In the genomic region with DNA sequence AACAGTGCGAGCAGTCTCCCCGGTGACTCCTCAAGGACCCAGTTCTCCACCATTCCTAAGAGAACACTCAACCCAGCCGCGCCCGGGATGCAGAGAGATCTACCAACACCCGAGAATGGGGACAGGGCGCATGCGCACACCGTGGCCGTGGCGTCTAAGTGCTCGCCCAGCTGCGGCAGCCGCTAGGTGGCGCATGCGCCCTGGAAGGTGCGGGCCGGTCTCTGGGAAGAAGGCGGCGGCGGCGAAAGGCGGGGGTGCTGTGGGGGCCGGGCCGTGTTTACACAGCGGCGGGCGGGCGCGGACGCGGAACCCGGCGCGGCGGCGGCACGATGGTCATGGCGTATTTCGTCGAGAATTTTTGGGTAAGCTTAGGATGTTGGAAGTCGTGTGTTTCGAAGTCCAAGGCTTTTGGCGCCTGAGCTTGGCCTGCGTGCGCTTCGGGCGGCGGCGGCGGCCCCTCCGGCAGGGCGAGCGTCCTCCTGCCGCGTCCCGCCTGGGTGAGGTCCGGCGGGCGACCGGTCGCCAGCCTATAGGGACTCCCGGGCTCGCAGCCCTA, we compare ENCODE assay signal across 8 cellular contexts. TPM values are rescaled to one million over a fixed set of nuclear protein-coding genes. Genes with fewer than 3 reads are reported as not detected.
DNase-seq lines count a peak whose midpoint lies in the region; ATAC-seq, FAIRE-seq and TF ChIP-seq lines count a peak whose summit lies in the region.

A gene with protein sequence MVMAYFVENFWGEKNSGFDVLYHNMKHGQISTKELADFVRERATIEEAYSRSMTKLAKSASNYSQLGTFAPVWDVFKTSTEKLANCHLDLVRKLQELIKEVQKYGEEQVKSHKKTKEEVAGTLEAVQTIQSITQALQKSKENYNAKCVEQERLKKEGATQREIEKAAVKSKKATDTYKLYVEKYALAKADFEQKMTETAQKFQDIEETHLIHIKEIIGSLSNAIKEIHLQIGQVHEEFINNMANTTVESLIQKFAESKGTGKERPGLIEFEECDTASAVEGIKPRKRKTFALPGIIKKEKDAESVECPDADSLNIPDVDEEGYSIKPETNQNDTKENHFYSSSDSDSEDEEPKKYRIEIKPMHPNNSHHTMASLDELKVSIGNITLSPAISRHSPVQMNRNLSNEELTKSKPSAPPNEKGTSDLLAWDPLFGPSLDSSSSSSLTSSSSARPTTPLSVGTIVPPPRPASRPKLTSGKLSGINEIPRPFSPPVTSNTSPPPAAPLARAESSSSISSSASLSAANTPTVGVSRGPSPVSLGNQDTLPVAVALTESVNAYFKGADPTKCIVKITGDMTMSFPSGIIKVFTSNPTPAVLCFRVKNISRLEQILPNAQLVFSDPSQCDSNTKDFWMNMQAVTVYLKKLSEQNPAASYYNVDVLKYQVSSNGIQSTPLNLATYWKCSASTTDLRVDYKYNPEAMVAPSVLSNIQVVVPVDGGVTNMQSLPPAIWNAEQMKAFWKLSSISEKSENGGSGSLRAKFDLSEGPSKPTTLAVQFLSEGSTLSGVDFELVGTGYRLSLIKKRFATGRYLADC (plus strand): TSS at position 274 of the 556 bp plus-strand sequence. CDS start 56 bp downstream, at position 330.

- peaks cover 6% of the 10 kb centered on the region; the same call in 1 of the 2 replicates for H3K36me3 ChIP-seq in RWPE2 (ENCODE audit: low read depth)

- TF ChIP-seq CTCF in RWPE2 (IDR thresholded peaks at IDR 0.05; ENCODE audit: poor library complexity, severe bottlenecking) (peak; percentile 99), fibroblast of the aortic adventitia (IDR thresholded peaks at IDR 0.05; ENCODE audit: insufficient read depth, low read length) (peak; percentile 81), nephron (IDR thresholded peaks at IDR 0.05; ENCODE audit: unreplicated experiment in 3 of 3) (peak; percentile 77 to 87 (median 78))

- peak within 1 kb of the TSS; percentile 93 to 99 (median 99) for H3K27ac Mint-ChIP-seq in nephron

- no peaks in the 10 kb centered on the region for H3K27me3 Mint-ChIP-seq in nephron (ENCODE audit: low read depth)

- H3K4me3 Mint-ChIP-seq in nephron = peak within 1 kb of the TSS; percentile 95 to 99 (median 97)

- FAIRE-seq in H54 (lab: Jason Lieb, UNC) = peak; percentile 23

- peaks cover 47% of the 10 kb centered on the region for H3K4me1 ChIP-seq in RWPE2 (ENCODE audit: insufficient read depth, poor library complexity, severe bottlenecking)

- no peaks in the 10 kb centered on the region for H3K27me3 ChIP-seq in RWPE2 (ENCODE audit: insufficient read depth, poor library complexity, severe bottlenecking)

- ATAC-seq in RWPE2 (ENCODE audit: low read depth) = peak; percentile 76
- peak; percentile 97 for ATAC-seq in stimulated activated naive CD8-positive, alpha-beta T cell treated with anti-CD3 and anti-CD28 coated beads, Interleukin-15, Interleukin-2, amounts not matched to agents 100 U/mL and 50 U/mL, for 24 hours

- no peaks in the 10 kb centered on the region for H3K9me3 Mint-ChIP-seq in nephron

- peak within 1 kb of the TSS; percentile 89 for H3K27ac ChIP-seq in RWPE2 (ENCODE audit: poor library complexity, severe bottlenecking)

- peaks cover 28% of the 10 kb centered on the region for H3K4me1 Mint-ChIP-seq in nephron

- H3K4me3 ChIP-seq in RWPE2 (ENCODE audit: severe bottlenecking) (peak within 1 kb of the TSS; percentile 85), fibroblast of the aortic adventitia (ENCODE audit: low read depth, low read length) (peak within 1 kb of the TSS; percentile 78)

- TF ChIP-seq POLR2A in H54 (IDR thresholded peaks at IDR 0.05; ENCODE audit: low read depth, low read length) = peak; percentile 78

- no peaks in the 10 kb centered on the region for H3K9me3 ChIP-seq in RWPE2 (ENCODE audit: severe bottlenecking)

- peaks cover 3% of the 10 kb centered on the region for H3K36me3 Mint-ChIP-seq in nephron (ENCODE audit: low read depth)

- DNase-seq in ELR (ENCODE audit: low read depth) (peak; percentile 98), H54 (ENCODE audit: insufficient read length, low spot score) (peak; percentile 93), LoVo (ENCODE audit: low spot score) (peak; percentile 100), RWPE2 (ENCODE audit: low spot score) (peak; percentile 100), fibroblast of the aortic adventitia (ENCODE audit: low read depth) (peak; percentile 97)
- peak; percentile 98 for DNase-seq in activated effector memory CD4-positive, alpha-beta T cell treated with anti-CD3 and anti-CD28 coated beads, Interleukin-2, amount 50 U/mL, for 16 hours
- peak; percentile 99 for DNase-seq in stimulated activated naive CD8-positive, alpha-beta T cell treated with anti-CD3 and anti-CD28 coated beads, Interleukin-15, Interleukin-2, amounts not matched to agents 100 U/mL and 50 U/mL, for 24 hours

RNA-seq across cellular contexts. Expression of the gene that starts here (rescaled TPM):
- 7.4 and 18.8 TPM in 2 replicates for total RNA-seq in fibroblast of the aortic adventitia (ENCODE audit: low replicate concordance)

Comparison
In these comparisons a context has a peak if more than half of its experiments do, and no peak if none do; other contexts are left out.
1. Peak in every context shown above with its lines: DNase-seq, ATAC-seq, H3K4me3 ChIP-seq and H3K27ac ChIP-seq.